In genomic region chr19:33815410-33816340, GRCh38 we compare ENCODE assay signal across 2 cellular contexts.
TF ChIP-seq lines count a peak whose summit lies in the region.

No MANE protein-coding gene starts in this region.

TF ChIP-seq in HEK293, 187 proteins besides CTCF, POLR2A, EP300 and RAD21 (continued from another document and continues in another):
- TF ChIP-seq ZNF175 (tag by site-specific recombination; IDR thresholded peaks at IDR 0.05) (no peak), ZNF398 (tag by site-specific recombination; IDR thresholded peaks at IDR 0.05) (no peak), FEZF1 (tag by site-specific recombination; IDR thresholded peaks at IDR 0.05) (no peak), ZNF26 (tag by site-specific recombination; IDR thresholded peaks at IDR 0.05) (no peak), ZNF660 (tag by site-specific recombination; IDR thresholded peaks at IDR 0.05) (no peak), SP7 (tag by site-specific recombination; IDR thresholded peaks at IDR 0.05) (peak; percentile 58), YY1 (tag by site-specific recombination; IDR thresholded peaks at IDR 0.05) (no peak), HOXA7 (CRISPR knock-in tag; IDR thresholded peaks at IDR 0.05; ENCODE audit: borderline replicate concordance) (no peak), ZNF629 (tag by site-specific recombination; IDR thresholded peaks at IDR 0.05) (no peak), ZNF639 (tag by site-specific recombination; IDR thresholded peaks at IDR 0.05) (no peak), ZBTB21 (tag by site-specific recombination; IDR thresholded peaks at IDR 0.05) (no peak), KLF10 (tag by site-specific recombination; IDR thresholded peaks at IDR 0.05) (peak; percentile 55; the same call in 1 of the 2 replicates), ZFHX2 (tag by site-specific recombination; conservative IDR thresholded peaks at IDR 0.05) (peak; percentile 74), ZNF324 (tag by site-specific recombination; IDR thresholded peaks at IDR 0.05) (no peak), ZNF510 (tag by site-specific recombination; IDR thresholded peaks at IDR 0.05; ENCODE audit: insufficient replicate concordance) (no peak), ZNF302 (tag by site-specific recombination; IDR thresholded peaks at IDR 0.05; ENCODE audit: low read depth) (no peak), ZNF2 (tag by site-specific recombination; IDR thresholded peaks at IDR 0.05) (no peak), ZNF48 (tag by site-specific recombination; IDR thresholded peaks at IDR 0.05) (no peak), KLF16 (tag by site-specific recombination; IDR thresholded peaks at IDR 0.05) (0 out of 2 replicates have a peak, but pooled peaks have one; percentile 15), BCL11B (tag by site-specific recombination; IDR thresholded peaks at IDR 0.05; ENCODE audit: low read depth) (no peak), PBX3 (CRISPR knock-in tag; IDR thresholded peaks at IDR 0.05) (no peak), ZNF133 (tag by site-specific recombination; IDR thresholded peaks at IDR 0.05) (no peak), EGR2 (tag by site-specific recombination; IDR thresholded peaks at IDR 0.05; ENCODE audit: low read depth) (peak; percentile 48; the same call in 1 of the 2 replicates), ZNF626 (tag by site-specific recombination; IDR thresholded peaks at IDR 0.05) (no peak), KLF9 (tag by site-specific recombination; IDR thresholded peaks at IDR 0.05; ENCODE audit: low read depth) (peak; percentile 87), ZNF692 (tag by site-specific recombination; IDR thresholded peaks at IDR 0.05) (no peak), IKZF3 (tag by site-specific recombination; IDR thresholded peaks at IDR 0.05) (no peak)

TF ChIP-seq in H1, 55 proteins besides CTCF, POLR2A, EP300 and RAD21 (continued from another document):
- no peak for TF ChIP-seq RNF2 (IDR thresholded peaks at IDR 0.05; ENCODE audit: borderline replicate concordance, low read depth, low read length, missing control alignments, poor library complexity, severe bottlenecking)
- TF ChIP-seq TEAD4 (IDR thresholded peaks at IDR 0.05; ENCODE audit: low read depth, low read length): no peak
- TF ChIP-seq RXRA (IDR thresholded peaks at IDR 0.05; ENCODE audit: insufficient read depth, low read depth, low read length): no peak
- TF ChIP-seq RBBP5 (IDR thresholded peaks at IDR 0.05; ENCODE audit: borderline replicate concordance, low read depth, low read length): no peak
- no peak for TF ChIP-seq FOSL1 (IDR thresholded peaks at IDR 0.05; ENCODE audit: insufficient read depth, low read depth, low read length)
- TF ChIP-seq EGR1 (IDR thresholded peaks at IDR 0.05; ENCODE audit: borderline replicate concordance, low read depth, low read length): no peak
- TF ChIP-seq TAF7 (optimal IDR thresholded peaks at IDR 0.05; ENCODE audit: borderline replicate concordance, low read depth, low read length): no peak
- TF ChIP-seq ATF2 (IDR thresholded peaks at IDR 0.05; ENCODE audit: low read length): no peak
- TF ChIP-seq ATF3 (IDR thresholded peaks at IDR 0.05; ENCODE audit: insufficient read depth, low read depth, low read length): no peak
- TF ChIP-seq RFX5 (IDR thresholded peaks at IDR 0.05; ENCODE audit: borderline replicate concordance, low read depth, low read length): no peak
